8 cellular contexts compared by ENCODE assay signal in the genomic region with DNA sequence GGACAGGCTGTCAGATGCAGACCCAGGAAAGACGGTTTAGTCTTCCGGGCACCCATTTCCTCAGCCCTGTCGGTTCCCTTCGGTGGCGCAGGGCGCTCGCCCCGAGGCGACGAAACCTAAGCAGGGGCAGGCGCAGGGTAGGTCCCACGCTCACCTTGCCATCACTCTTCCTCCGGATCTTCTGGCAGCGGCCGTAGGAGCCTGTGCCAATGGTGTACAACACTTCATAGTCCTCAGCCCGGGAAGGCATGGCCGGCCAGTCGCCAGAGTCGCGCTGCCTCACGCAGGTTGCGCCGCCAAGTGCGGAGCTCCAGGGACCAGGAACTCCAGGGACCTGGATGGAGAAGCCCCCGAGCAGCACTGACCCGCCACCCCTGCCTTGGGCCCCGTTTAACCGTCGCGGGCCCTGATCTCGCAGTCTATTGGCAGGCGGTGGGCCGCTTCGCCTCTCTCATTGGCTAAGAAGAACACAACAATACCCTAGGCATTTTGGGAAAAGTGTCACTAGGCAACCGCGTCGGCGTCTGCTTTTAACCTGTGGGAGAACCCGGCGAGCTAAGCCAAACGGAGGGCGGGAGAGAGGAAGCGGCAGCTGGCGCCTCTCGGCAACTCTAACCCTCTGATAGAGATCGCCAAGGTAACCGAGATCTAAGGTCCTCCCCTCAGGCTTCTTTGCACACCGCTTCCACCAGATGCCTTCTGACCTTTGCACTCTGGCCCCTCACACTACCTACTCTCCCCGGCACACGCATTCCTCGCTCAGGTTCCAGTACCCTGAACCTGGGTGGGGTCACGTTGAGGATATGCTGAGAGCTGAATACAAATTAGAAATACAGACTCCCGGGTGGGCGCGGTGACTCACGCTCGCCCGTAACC. TPM values are rescaled to one million over a fixed set of nuclear protein-coding genes. Genes with fewer than 3 reads are reported as not detected.
DNase-seq lines count a peak whose midpoint lies in the region; ATAC-seq and TF ChIP-seq lines count a peak whose summit lies in the region.

A gene (minus strand): TSS at position 392 of the 876 bp plus-strand sequence. CDS start 142 bp downstream, at position 250.

- no TSS peak for BruUV-seq in mammary epithelial cell (replicated peaks; lab: Mats Ljungman, UMichigan)

- peak within 1 kb of the TSS; percentile 74 to 87 (median 85) for H3K4me3 ChIP-seq in mammary epithelial cell (replicated peaks in 1 of 3; ENCODE audit: insufficient read depth in 1 of 3, low read depth in 2 of 3, low read length in 3 of 3)

- H3K27ac ChIP-seq in VCaP (peak within 1 kb of the TSS; percentile 44; the same call in 1 of the 2 replicates), mammary epithelial cell (ENCODE audit: insufficient read depth, low read depth, low read length) (peak within 1 kb of the TSS; percentile 71)

- H4K20me1 ChIP-seq in mammary epithelial cell (ENCODE audit: insufficient read depth, low read length) = no peaks in the 10 kb centered on the region

- peaks cover 16% of the 10 kb centered on the region for H3K4me1 ChIP-seq in mammary epithelial cell (ENCODE audit: insufficient read depth, low read length)

- H3K4me1 Mint-ChIP-seq in immature natural killer cell = peaks cover 25 to 26% of the 10 kb centered on the region in 2 donors

- ATAC-seq in GM18873 (IDR thresholded peaks at IDR 0.05; ENCODE audit: low FRiP score, unreplicated experiment) (peak; percentile 84), HG03135 (IDR thresholded peaks at IDR 0.05; ENCODE audit: unreplicated experiment) (peak; percentile 95)

- H3K9me3 ChIP-seq in mammary epithelial cell (replicated peaks; ENCODE audit: insufficient read depth, low read length) = no peaks in the 10 kb centered on the region

- CTCF ChIA-PET in mammary epithelial cell (lab: Charles Lee; ENCODE audit: low non-redundant PET) = interaction anchor here (0.8 kb wide), 1 partner anchor 360 kb away, joined by 5 read pairs; a partner anchor contains a TSS

- peak within 1 kb of the TSS; percentile 99 for H2AFZ ChIP-seq in mammary epithelial cell (ENCODE audit: low read depth, low read length)

- in situ Hi-C loops in mammary epithelial cell (cut with MboI; ENCODE audit: low sequenced_read_pairs in 2 of 2) = loop anchor here in 1 of 2 donors (25.0 kb wide), 3 partner anchors 362 to 762 kb away; a partner anchor contains a TSS

- peak within 1 kb of the TSS; percentile 89 to 93 (median 91) for H3K4me3 Mint-ChIP-seq in immature natural killer cell

- H3K27ac Mint-ChIP-seq in immature natural killer cell = peak within 1 kb of the TSS in 5 of 6 donors; percentile 69 to 87 (median 75)

- H3K36me3 ChIP-seq in mammary epithelial cell (ENCODE audit: insufficient read depth, low read length) = peaks cover 3% of the 10 kb centered on the region

- H3K9ac ChIP-seq in mammary epithelial cell (ENCODE audit: insufficient read depth, low read length) = peak within 1 kb of the TSS; percentile 86

- intact Hi-C loops in mammary epithelial cell (cut with micrococcal nuclease) = no loop called here

- H3K79me2 ChIP-seq in mammary epithelial cell (ENCODE audit: insufficient read depth, low read length) = peaks cover 25% of the 10 kb centered on the region

- H3K9me3 Mint-ChIP-seq in immature natural killer cell = no peaks in the 10 kb centered on the region

- dilution Hi-C loops in mammary epithelial cell (cut with HindIII; ENCODE audit: low sequenced_read_pairs) = loop anchor here (25.0 kb wide), 1 partner anchor 687 kb away; no protein-coding TSS in a partner anchor

- H3K36me3 Mint-ChIP-seq in immature natural killer cell = no peaks in the 10 kb centered on the region

- H3K27me3 Mint-ChIP-seq in immature natural killer cell (ENCODE audit: low read depth in 3 of 3) = peaks cover 0 to 2% (median 2%) of the 10 kb centered on the region in 3 donors

- H3K27me3 ChIP-seq in mammary epithelial cell (ENCODE audit: insufficient read depth, low read length) = no peaks in the 10 kb centered on the region

- H3K4me2 ChIP-seq in mammary epithelial cell (ENCODE audit: insufficient read depth, low read depth, low read length) = peak within 1 kb of the TSS; percentile 93

- peak; percentile 97 for DNase-seq in AG08395 (ENCODE audit: low spot score)
- DNase-seq in NCI-H2196 (lab: John Stamatoyannopoulos, UW; ENCODE audit: unreplicated experiment) = peak; percentile 98
- peak; percentile 94 for DNase-seq in mammary epithelial cell
- peak; percentile 74 to 78 (median 74) for DNase-seq in immature natural killer cell
- DNase-seq in smooth muscle cell of the brain vasculature (ENCODE audit: low read depth, low spot score) = peak; percentile 73

- WGBS in mammary epithelial cell (ENCODE audit: low coverage, missing lambda C conversion rate) = 3% methylated on average over 31 of the region's 58 CpGs

- TF ChIP-seq CTCF in VCaP (conservative IDR thresholded peaks at IDR 0.05) (no peak), mammary epithelial cell (conservative IDR thresholded peaks at IDR 0.05 in 1 of 2, IDR thresholded peaks at IDR 0.05 in 1 of 2; ENCODE audit: extremely low read depth in 1 of 2, insufficient read depth in 1 of 2, low read depth in 1 of 2, low read length in 2 of 2) (no peak)

RNA-seq across cellular contexts. Expression of the gene that starts here (rescaled TPM):
- 10 to 100 TPM in 1 of 2 donors, under 1 TPM in 1; 0.33 to 14.9 TPM for total RNA-seq in mammary epithelial cell
- 14.3 TPM for polyA plus RNA-seq in mammary epithelial cell
- 0.72 TPM for polyA minus RNA-seq in mammary epithelial cell
- polyA plus RNA-seq in immature natural killer cell = 1 to 10 TPM in 1 of 3 donors, under 1 TPM in 2; 0.39 to 1.4 (median 1.00) TPM

Comparison
In these comparisons a context has a peak if more than half of its experiments do, and no peak if none do; other contexts are left out.
1. Peak in every context shown above with its lines: DNase-seq, ATAC-seq, H3K4me3 ChIP-seq and H3K27ac ChIP-seq.